Comparison of ENCODE assay signal across 13 cellular contexts in genomic region chr18:28108801-28109200, GRCh38.
DNase-seq lines count a peak whose midpoint lies in the region; ATAC-seq, FAIRE-seq and TF ChIP-seq lines count a peak whose summit lies in the region.
"Had no signal": no experiment of that assay in that cellular context is flagged by ENCODE, and none has a peak within 500 bp of the region (broad histone marks: within the 10 kb centered on the region; RNA-seq: fewer than 3 reads in every experiment).

No MANE protein-coding gene starts in this region.

- H3K4me1 Mint-ChIP-seq in glutamatergic neuron (ENCODE audit: low read depth, unreplicated experiment), result peaks cover 48% of the 10 kb centered on the region

- FAIRE-seq in HTR-8/SVneo (lab: Jason Lieb, UNC), result no peak
- FAIRE-seq: TTC549 had no signal

- H3K79me2 ChIP-seq in smooth muscle cell (ENCODE audit: low read depth), result peaks cover 78% of the 10 kb centered on the region

- H3K4me3 ChIP-seq in left ventricle myocardium inferior (no peak overlapping the region), right cardiac atrium (ENCODE audit: low read length) (no peak overlapping the region), smooth muscle cell (no peak overlapping the region)

- H3K9ac ChIP-seq in smooth muscle cell (ENCODE audit: low read depth), result no peak overlapping the region

- H3K9me3 ChIP-seq in left ventricle myocardium inferior (replicated peaks), result no peaks in the 10 kb centered on the region
- no peaks in the 10 kb centered on the region for H3K9me3 ChIP-seq in right cardiac atrium (ENCODE audit: control insufficient read depth, low read length)
- no peaks in the 10 kb centered on the region for H3K9me3 ChIP-seq in smooth muscle cell (replicated peaks; ENCODE audit: low read depth)
- H3K9me3 ChIP-seq: BE2C had no signal

- H3K27ac Mint-ChIP-seq in glutamatergic neuron (ENCODE audit: unreplicated experiment), result no peak overlapping the region

- peaks cover 24% of the 10 kb centered on the region for H3F3A ChIP-seq in smooth muscle cell (ENCODE audit: low read depth)

- H3K27me3 ChIP-seq in left ventricle myocardium inferior (ENCODE audit: low read depth), result no peaks in the 10 kb centered on the region
- H3K27me3 ChIP-seq in right cardiac atrium (ENCODE audit: control insufficient read depth, insufficient read depth), result no peaks in the 10 kb centered on the region
- no peaks in the 10 kb centered on the region for H3K27me3 ChIP-seq in smooth muscle cell (ENCODE audit: low read depth)
- H3K27me3 ChIP-seq: BE2C had no signal

- intact Hi-C loops in left ventricle myocardium inferior (cut with micrococcal nuclease) (no loop called here), right cardiac atrium (cut with DNase I) (loop anchor here in 1 of 4 donors (10.0 kb wide), 1 partner anchor 104 kb away; no protein-coding TSS in a partner anchor)

- peaks cover 1% of the 10 kb centered on the region for H3K9me3 Mint-ChIP-seq in glutamatergic neuron (ENCODE audit: unreplicated experiment)

- H3K4me1 ChIP-seq in left ventricle myocardium inferior (peaks cover 45% of the 10 kb centered on the region), right cardiac atrium (ENCODE audit: control insufficient read depth, insufficient read depth, low read length) (peaks cover 8% of the 10 kb centered on the region), smooth muscle cell (ENCODE audit: low read depth) (peaks cover 73% of the 10 kb centered on the region)

- H3K36me3 ChIP-seq in left ventricle myocardium inferior, result no peaks in the 10 kb centered on the region
- no peaks in the 10 kb centered on the region for H3K36me3 ChIP-seq in smooth muscle cell (ENCODE audit: low read depth)
- H3K36me3 ChIP-seq: BE2C had no signal

- 66% methylated on average over 3 of the region's 3 CpGs for WGBS in right cardiac atrium
- WGBS in smooth muscle cell (ENCODE audit: low lambda C conversion rate), result 75% methylated on average over 3 of the region's 3 CpGs

- H3K27me3 Mint-ChIP-seq in glutamatergic neuron (ENCODE audit: unreplicated experiment), result peaks cover 2% of the 10 kb centered on the region

- H2AFZ ChIP-seq in smooth muscle cell (ENCODE audit: low read depth), result no peak overlapping the region

- H4K20me1 ChIP-seq in smooth muscle cell (ENCODE audit: low read depth), result no peaks in the 10 kb centered on the region

- peak overlapping the region; percentile 6 for H3K4me3 Mint-ChIP-seq in glutamatergic neuron (ENCODE audit: unreplicated experiment)

- DNase-seq in left ventricle myocardium inferior, result no peak
- DNase-seq in right cardiac atrium, result no peak
- DNase-seq in glutamatergic neuron, result no peak
- no peak for DNase-seq in smooth muscle cell (lab: John Stamatoyannopoulos, UW; ENCODE audit: unreplicated experiment)
- no peak for DNase-seq in NCI-H1105 (lab: John Stamatoyannopoulos, UW)
- no peak for DNase-seq in UCSD-AML1 (lab: John Stamatoyannopoulos, UW; ENCODE audit: unreplicated experiment)
- DNase-seq in HTR-8/SVneo (ENCODE audit: insufficient read length, low spot score), result no peak
- DNase-seq: activated CD8-positive, alpha-beta memory T cell treated with anti-CD3 and anti-CD28 coated beads, Interleukin-2, amount 50 U/mL, for 4 hours; BE2C; effector CD8-positive, alpha-beta T cell had no signal

- H3K27ac ChIP-seq in left ventricle myocardium inferior (replicated peaks) (peak overlapping the region; percentile 82), right cardiac atrium (ENCODE audit: low read length) (no peak overlapping the region), smooth muscle cell (ENCODE audit: low read depth) (peak overlapping the region; percentile 99)

- H3K4me2 ChIP-seq in smooth muscle cell, result peak overlapping the region; percentile 80

- H3K36me3 Mint-ChIP-seq in glutamatergic neuron (ENCODE audit: unreplicated experiment), result no peaks in the 10 kb centered on the region

- TF ChIP-seq CTCF in left ventricle myocardium inferior (IDR thresholded peaks at IDR 0.05; ENCODE audit: borderline replicate concordance) (no peak), glutamatergic neuron (IDR thresholded peaks at IDR 0.05; ENCODE audit: partially characterized antibody, unreplicated experiment) (no peak), smooth muscle cell (IDR thresholded peaks at IDR 0.05; ENCODE audit: borderline replicate concordance, insufficient read depth, poor library complexity, severe bottlenecking) (peak; percentile 15)

- ATAC-seq in right cardiac atrium (no peak), SK-N-SH treated with all-trans-retinoic acid at 6 μM for 48 hours (peak; percentile 6; the same call in 1 of the 3 replicates)
- ATAC-seq: sciatic nerve had no signal

TF ChIP-seq in SK-N-SH treated with all-trans-retinoic acid at 6 μM for 48 hours, 23 proteins besides CTCF, POLR2A, EP300 and RAD21:
- no peak for TF ChIP-seq CSRNP3 (CRISPR knock-in tag; IDR thresholded peaks at IDR 0.05)
